In the genomic region with DNA sequence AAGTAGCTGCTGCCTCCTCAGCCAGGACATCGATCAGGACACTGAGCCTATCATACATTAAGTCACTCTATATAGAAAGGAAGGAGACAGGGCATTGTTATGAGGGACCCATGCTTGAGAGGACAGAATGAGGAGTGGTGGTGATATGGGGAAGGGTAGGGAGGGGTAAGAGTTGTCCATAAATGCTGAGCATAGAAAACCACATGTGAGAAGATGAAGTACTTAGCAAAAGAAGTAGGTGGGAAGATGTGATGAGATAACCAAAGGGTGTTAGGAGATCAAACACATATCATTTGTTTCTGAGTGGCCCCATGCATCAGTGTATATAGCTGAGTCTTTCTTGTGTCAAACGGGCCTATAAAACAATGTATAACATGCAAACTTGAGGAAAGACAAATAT, we compare ENCODE assay signal across 35 cellular contexts.
"Had no signal": no experiment of that assay in that cellular context is flagged by ENCODE, and none has a peak within 500 bp of the region (broad histone marks: within the 10 kb centered on the region; RNA-seq: fewer than 3 reads in every experiment).

No MANE protein-coding gene starts in this region.

- H3K27ac ChIP-seq: KMS-11 had no signal

- H3K4me2 ChIP-seq: KMS-11 had no signal

- H3K9me3 ChIP-seq: MG63 had no signal

- H3K36me3 ChIP-seq: MG63 had no signal

- H3K27me3 ChIP-seq: MG63 had no signal

- H3K4me3 ChIP-seq: MG63 had no signal

- H3K9ac ChIP-seq: KMS-11 had no signal

- DNase-seq: Karpas-422, Kasumi-1, MG63, MM.1S, MV-4-11, NCI-H1048, NCI-H1092, NCI-H1092 treated with DMSO at 0.1 percent for 48 hours, NCI-H1105, NCI-H1105 treated with DMSO at 0.1 percent for 48 hours, NCI-H1417, NCI-H1417 treated with DMSO at 0.1 percent for 48 hours, NCI-H1436, NCI-H1436 treated with DMSO at 0.1 percent for 48 hours, NCI-H146, NCI-H1694, NCI-H1694 treated with DMSO at 0.1 percent for 48 hours, NCI-H187, NCI-H187 treated with DMSO at 0.1 percent for 48 hours, NCI-H1930, NCI-H2029, NCI-H2029 treated with DMSO at 0.1 percent for 48 hours, NCI-H2081, NCI-H2081 treated with DMSO at 0.1 percent for 48 hours, NCI-H2107, NCI-H2171, NCI-H2171 treated with DMSO at 0.1 percent for 48 hours, NCI-H2227 treated with DMSO at 0.1 percent for 48 hours, NCI-H226, NCI-H345, NCI-H446, NCI-H446 treated with DMSO at 0.1 percent for 48 hours, NCI-H510A, NCI-H510A treated with DMSO at 0.1 percent for 48 hours had no signal
